In the genomic region with DNA sequence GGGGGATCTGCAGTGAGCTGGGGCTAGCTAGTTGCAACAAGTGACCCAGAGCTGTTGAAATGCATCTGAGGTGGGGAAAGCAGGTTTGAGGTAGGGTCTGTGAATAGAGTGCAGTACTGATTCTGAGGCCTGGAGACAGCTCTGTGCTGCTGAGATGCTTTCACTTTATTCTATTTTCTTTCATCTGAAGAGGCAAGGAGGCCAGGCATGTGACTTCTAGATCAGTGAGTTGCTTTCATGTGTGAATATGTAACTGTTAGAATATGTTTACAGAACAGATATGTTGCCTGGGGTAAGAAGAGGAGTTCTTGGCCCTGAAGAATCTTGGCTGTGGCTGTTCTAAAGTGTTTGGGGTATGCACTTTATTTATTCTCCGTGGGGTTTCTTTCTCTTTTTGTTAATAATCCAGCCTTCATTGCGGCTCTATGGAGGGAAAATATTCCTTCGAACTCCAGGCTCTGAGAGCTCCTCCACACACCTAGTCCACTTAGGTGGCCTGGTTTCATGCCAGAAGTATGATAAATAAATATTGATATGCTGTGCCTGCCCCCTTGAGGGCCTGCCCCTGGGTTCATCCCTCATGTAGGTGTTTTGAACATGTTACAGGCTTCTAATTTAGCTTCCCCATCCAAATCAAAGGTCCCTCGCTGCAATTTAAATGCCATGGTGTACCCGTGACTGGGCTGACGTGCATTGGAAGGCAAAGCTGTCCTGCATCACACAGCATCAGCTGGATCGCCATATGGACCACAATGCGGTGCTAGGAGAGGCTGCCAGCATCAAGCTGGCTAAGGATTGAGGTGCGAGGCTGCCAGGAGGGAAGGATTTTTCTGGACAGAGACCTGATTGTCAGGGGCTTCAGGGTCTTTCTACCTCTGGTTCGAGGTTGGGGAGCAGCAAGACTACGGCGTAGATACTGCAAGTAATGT, we compare ENCODE assay signal across 32 cellular contexts.
DNase-seq lines count a peak whose midpoint lies in the region; ATAC-seq and TF ChIP-seq lines count a peak whose summit lies in the region.
"Had no signal": no experiment of that assay in that cellular context is flagged by ENCODE, and none has a peak within 500 bp of the region (broad histone marks: within the 10 kb centered on the region; RNA-seq: fewer than 3 reads in every experiment).

No MANE protein-coding gene starts in this region.

- H3K36me3 Mint-ChIP-seq in glutamatergic neuron (ENCODE audit: unreplicated experiment) (peaks cover 7% of the 10 kb centered on the region), immature natural killer cell (no peaks in the 10 kb centered on the region)
- H3K36me3 Mint-ChIP-seq: CD8-positive, alpha-beta T cell had no signal

- H3K27me3 Mint-ChIP-seq in glutamatergic neuron (ENCODE audit: unreplicated experiment) (peaks cover 3% of the 10 kb centered on the region), immature natural killer cell (ENCODE audit: low read depth in 3 of 3) (no peaks in the 10 kb centered on the region)
- H3K27me3 Mint-ChIP-seq: T-helper 17 cell had no signal

- DNase-seq in DMS 273 (lab: John Stamatoyannopoulos, UW; ENCODE audit: unreplicated experiment) (peak; percentile 85), DMS 273 treated with DMSO at 0.1 percent for 48 hours (lab: John Stamatoyannopoulos, UW) (no peak), NCI-H446 (lab: John Stamatoyannopoulos, UW) (peak; percentile 31 to 77), glutamatergic neuron (peak; percentile 50), superior temporal gyrus (ENCODE audit: extremely low spot score) (peak; percentile 48), transverse colon (no peak), immature natural killer cell (no peak)
- DNase-seq: activated CD4-positive, alpha-beta T cell treated with anti-CD3 and anti-CD28 coated beads for 48 hours; activated naive CD4-positive, alpha-beta T cell; activated T-cell treated with anti-CD3 and anti-CD28 coated beads, Interleukin-2, amount 50 U/mL, for 48 hours; adrenal gland; brain microvascular endothelial cell; CD8-positive, alpha-beta T cell; DMS53; endodermal cell; gastrocnemius medialis; H7; mucosa of descending colon; NCI-H1105; NCI-H526 treated with DMSO at 0.1 percent for 48 hours; right lobe of liver; stimulated activated naive CD8-positive, alpha-beta T cell treated with anti-CD3 and anti-CD28 coated beads, Interleukin-15, Interleukin-2, amounts not matched to agents 100 U/mL and 50 U/mL, for 24 hours; T-helper 17 cell; thyroid gland had no signal

- no peaks in the 10 kb centered on the region for H3K36me3 ChIP-seq in transverse colon
- H3K36me3 ChIP-seq: adrenal gland, brain microvascular endothelial cell, esophagus muscularis mucosa, gastrocnemius medialis, right lobe of liver, SJSA1, thyroid gland had no signal

- H3K4me1 ChIP-seq in transverse colon, result peaks cover 0 to 12% (median 6%) of the 10 kb centered on the region in 4 donors
- H3K4me1 ChIP-seq: adrenal gland, right lobe of liver, thyroid gland had no signal

- H3K27me3 ChIP-seq in transverse colon, result no peaks in the 10 kb centered on the region
- H3K27me3 ChIP-seq: adrenal gland, brain microvascular endothelial cell, esophagus muscularis mucosa, gastrocnemius medialis, right lobe of liver, SJSA1, thyroid gland had no signal

- TF ChIP-seq POLR2A in transverse colon (IDR thresholded peaks at IDR 0.05), result no peak

- peak overlapping the region; percentile 81 for H3K27ac Mint-ChIP-seq in glutamatergic neuron (ENCODE audit: unreplicated experiment)
- no peak overlapping the region for H3K27ac Mint-ChIP-seq in immature natural killer cell
- H3K27ac Mint-ChIP-seq: CD8-positive, alpha-beta T cell; endodermal cell; T-helper 17 cell had no signal

- no peak for TF ChIP-seq CTCF in glutamatergic neuron (IDR thresholded peaks at IDR 0.05; ENCODE audit: partially characterized antibody, unreplicated experiment)
- TF ChIP-seq CTCF in transverse colon (IDR thresholded peaks at IDR 0.05), result no peak

- ATAC-seq in HG02588 (IDR thresholded peaks at IDR 0.05; ENCODE audit: unreplicated experiment), result no peak
- ATAC-seq: CD8-positive, alpha-beta T cell; gastrocnemius medialis; GM12878; right lobe of liver; stimulated activated naive CD8-positive, alpha-beta T cell treated with anti-CD3 and anti-CD28 coated beads, Interleukin-15, Interleukin-2, amounts not matched to agents 100 U/mL and 50 U/mL, for 24 hours; T-helper 17 cell had no signal

- intact Hi-C loops in transverse colon (cut with DNase I; ENCODE audit: low total_unique reads), result no loop called here

- no peak overlapping the region for H3K27ac ChIP-seq in transverse colon
- H3K27ac ChIP-seq: 22Rv1, adrenal gland, brain microvascular endothelial cell, coronary artery, esophagus muscularis mucosa, gastrocnemius medialis, parathyroid adenoma, right lobe of liver, thyroid gland had no signal

- 86 to 88% methylated on average over 3 to 12 of the region's 12 CpGs for WGBS in transverse colon (ENCODE audit: low coverage in 1 of 2), 2 donors

- H3K4me1 Mint-ChIP-seq in glutamatergic neuron (ENCODE audit: low read depth, unreplicated experiment) (peaks cover 37% of the 10 kb centered on the region), immature natural killer cell (no peaks in the 10 kb centered on the region)

- in situ Hi-C loops in transverse colon (cut with MboI; ENCODE audit: low pct_ligation_motif_present in 1 of 4, low pct_unique_long_range_greater_than_20kb in 1 of 4, low sequenced_read_pairs in 3 of 4), result no loop called here

- no peaks in the 10 kb centered on the region for H3K9me3 ChIP-seq in transverse colon
- H3K9me3 ChIP-seq: adrenal gland, esophagus muscularis mucosa, gastrocnemius medialis, mucosa of descending colon, right lobe of liver, SJSA1, thyroid gland had no signal

- peak overlapping the region; percentile 22 for H3K4me3 Mint-ChIP-seq in glutamatergic neuron (ENCODE audit: unreplicated experiment)
- H3K4me3 Mint-ChIP-seq in immature natural killer cell, result no peak overlapping the region
- H3K4me3 Mint-ChIP-seq: CD8-positive, alpha-beta T cell; endodermal cell; nephron; T-helper 17 cell had no signal

- peaks cover 14% of the 10 kb centered on the region for H3K9me3 Mint-ChIP-seq in glutamatergic neuron (ENCODE audit: unreplicated experiment)
- no peaks in the 10 kb centered on the region for H3K9me3 Mint-ChIP-seq in immature natural killer cell
- H3K9me3 Mint-ChIP-seq: endodermal cell had no signal

- no peak for TF ChIP-seq EP300 in transverse colon (IDR thresholded peaks at IDR 0.05; ENCODE audit: low read depth)

- no peak overlapping the region for H3K4me3 ChIP-seq in transverse colon
- H3K4me3 ChIP-seq: adrenal gland, coronary artery, esophagus muscularis mucosa, gastrocnemius medialis, GM12878, mucosa of descending colon, right lobe of liver, SJSA1, thyroid gland had no signal

Comparison
In these comparisons a context has a peak if more than half of its experiments do, and no peak if none do; other contexts are left out.
1. DNase-seq: peak in DMS 273 (single experiment), NCI-H446 (2 of 2), glutamatergic neuron (single experiment) and superior temporal gyrus (single experiment); none in DMS 273 treated with DMSO at 0.1 percent for 48 hours (single experiment), transverse colon (single experiment) and immature natural killer cell (0 of 3).